Comparison of ENCODE assay signal across 17 cellular contexts in genomic region chr20:418858-419365, GRCh38. TPM values are rescaled to one million over a fixed set of nuclear protein-coding genes. Genes with fewer than 3 reads are reported as not detected.
A peak's percentile ranks its signal among the peaks of the same experiment; 100 is the strongest.
DNase-seq lines count a peak whose midpoint lies in the region; ATAC-seq, FAIRE-seq and TF ChIP-seq lines count a peak whose summit lies in the region.
"Had no signal": no experiment of that assay in that cellular context is flagged by ENCODE, and none has a peak within 500 bp of the region (broad histone marks: within the 10 kb centered on the region; RNA-seq: fewer than 3 reads in every experiment).

No MANE protein-coding gene starts in this region.

- no peaks in the 10 kb centered on the region for H3K27me3 Mint-ChIP-seq in activated naive CD4-positive, alpha-beta T cell treated with anti-CD3 and anti-CD28 coated beads, Interleukin-2, amount 50 U/mL, for 24 hours

- POLR2A ChIA-PET in HepG2 (lab: Yijun Ruan, JAX) (interaction anchor here (1.4 kb wide), 1 partner anchor 9 kb away, joined by 3 read pairs; no protein-coding TSS in a partner anchor), HEK293T (lab: Yijun Ruan, JAX) (no interaction called here)

- TF ChIP-seq EP300 in HepG2 (IDR thresholded peaks at IDR 0.05; ENCODE audit: low read depth in 2 of 2, low read length in 2 of 2) = no peak
- no peak for TF ChIP-seq EP300 in HepG2 (CRISPR knock-in tag; IDR thresholded peaks at IDR 0.05; ENCODE audit: borderline replicate concordance)

- no peaks in the 10 kb centered on the region for H3K9me3 Mint-ChIP-seq in activated naive CD4-positive, alpha-beta T cell treated with anti-CD3 and anti-CD28 coated beads, Interleukin-2, amount 50 U/mL, for 24 hours
- H3K9me3 Mint-ChIP-seq in activated naive CD4-positive, alpha-beta T cell treated with anti-CD3 and anti-CD28 coated beads, Interleukin-2, amount 50 U/mL, for 72 hours = no peaks in the 10 kb centered on the region
- H3K9me3 Mint-ChIP-seq: CD14-positive monocyte had no signal

- H3K79me2 ChIP-seq in OCI-LY3 (ENCODE audit: low read length) (peaks cover 3% of the 10 kb centered on the region; the same call in 1 of the 2 replicates), HepG2 (ENCODE audit: insufficient read depth, low read length) (peaks cover 20% of the 10 kb centered on the region)

- H3K4me1 ChIP-seq in OCI-LY3 (ENCODE audit: low read length) = peaks cover 15% of the 10 kb centered on the region
- peaks cover 18% of the 10 kb centered on the region for H3K4me1 ChIP-seq in HepG2 (ENCODE audit: insufficient read depth, low read length)
- H3K4me1 ChIP-seq: HAP-1, SJSA1 had no signal

- no peak for DNase-seq in activated naive CD4-positive, alpha-beta T cell treated with anti-CD3 and anti-CD28 coated beads, Interleukin-2, amount 50 U/mL, for 72 hours (ENCODE audit: low spot score in 2 of 2)
- DNase-seq in HepG2 (ENCODE audit: low spot score) (no peak), DMS153 (lab: John Stamatoyannopoulos, UW) (no peak), HEK293T (ENCODE audit: extremely low spot score) (no peak), amniotic stem cell (lab: John Stamatoyannopoulos, UW) (no peak)
- DNase-seq: KBM-7, NCI-H1048, NCI-H2171 treated with DMSO at 0.1 percent for 48 hours, NCI-H748 treated with DMSO at 0.1 percent for 48 hours, PC-9 had no signal

- CTCF ChIA-PET in HepG2 (lab: Yijun Ruan, JAX; ENCODE audit: low intra/inter-chr PET ratio, low total read pairs) (no interaction called here), HEK293T (lab: Yijun Ruan, JAX) (no interaction called here)

- peaks cover 29% of the 10 kb centered on the region for H3K4me1 Mint-ChIP-seq in activated naive CD4-positive, alpha-beta T cell treated with anti-CD3 and anti-CD28 coated beads, Interleukin-2, amount 50 U/mL, for 24 hours

- no peak for TF ChIP-seq RAD21 in HepG2 (CRISPR knock-in tag; IDR thresholded peaks at IDR 0.05)

- no peak for FAIRE-seq in HepG2 (lab: Jason Lieb, UNC)
- FAIRE-seq: A549 had no signal

- intact Hi-C loops in HepG2 (cut with micrococcal nuclease; ENCODE audit: unreplicated experiment) = no loop called here

- H3K4me3 ChIP-seq in OCI-LY3 (ENCODE audit: low read length) (peak overlapping the region; percentile 49), HepG2 (replicated peaks in 1 of 3; ENCODE audit: insufficient read depth in 1 of 3, low read depth in 2 of 3, low read length in 3 of 3) (no peak overlapping the region)
- H3K4me3 ChIP-seq: A549, HAP-1, PC-9, SJSA1 had no signal

- H2AFZ ChIP-seq in OCI-LY3 (ENCODE audit: low read depth, low read length) (no peak overlapping the region), HepG2 (ENCODE audit: low read length) (no peak overlapping the region)
- H2AFZ ChIP-seq: PC-9 had no signal

- no peak overlapping the region for H3K27ac ChIP-seq in OCI-LY3 (ENCODE audit: low read length)
- H3K27ac ChIP-seq in HepG2 (ENCODE audit: extremely low read length, insufficient read depth, low read length) = no peak overlapping the region
- H3K27ac ChIP-seq: PC-9, SJSA1 had no signal

- peaks cover 4% of the 10 kb centered on the region; the same call in 1 of the 2 replicates for H4K20me1 ChIP-seq in OCI-LY3 (ENCODE audit: insufficient read depth, low read length)
- H4K20me1 ChIP-seq in HepG2 (ENCODE audit: insufficient read depth, low read length) = no peaks in the 10 kb centered on the region

- 97% methylated on average over 8 of the region's 8 CpGs for WGBS in HepG2 (ENCODE audit: low lambda C conversion rate)

- H3K27me3 ChIP-seq in OCI-LY3 (ENCODE audit: low read depth, low read length) (no peaks in the 10 kb centered on the region), HepG2 (ENCODE audit: control insufficient read depth in 1 of 2, insufficient read depth in 2 of 2, low read length in 2 of 2) (no peaks in the 10 kb centered on the region)
- H3K27me3 ChIP-seq: SJSA1 had no signal

- TF ChIP-seq CTCF in OCI-LY3 (IDR thresholded peaks at IDR 0.05; ENCODE audit: low read depth, low read length) (no peak), HepG2 (CRISPR knock-in tag; IDR thresholded peaks at IDR 0.05) (no peak)

- BruUV-seq in HepG2 (replicated peaks; lab: Mats Ljungman, UMichigan) = no TSS peak

- no peak for ATAC-seq in activated naive CD4-positive, alpha-beta T cell treated with anti-CD3 and anti-CD28 coated beads, Interleukin-2, amount 50 U/mL, for 72 hours
- ATAC-seq in HepG2 (no peak), GM19023 (IDR thresholded peaks at IDR 0.05; ENCODE audit: unreplicated experiment) (no peak)

- peak overlapping the region; percentile 27; the same call in 1 of the 2 replicates for H3K9ac ChIP-seq in OCI-LY3 (ENCODE audit: low read length)
- H3K9ac ChIP-seq in HepG2 (ENCODE audit: insufficient read depth, low read depth, low read length) = no peak overlapping the region

- H3K9me3 ChIP-seq in OCI-LY3 (ENCODE audit: insufficient read depth, low read length) (no peaks in the 10 kb centered on the region), HepG2 (ENCODE audit: low read length) (no peaks in the 10 kb centered on the region)
- H3K9me3 ChIP-seq: A549, HAP-1, SJSA1 had no signal

- TF ChIP-seq POLR2A in HepG2 (IDR thresholded peaks at IDR 0.05; ENCODE audit: insufficient read depth in 1 of 2, low read depth in 2 of 2, low read length in 2 of 2) = no peak

- H3K36me3 ChIP-seq in OCI-LY3 (replicated peaks; ENCODE audit: low read depth, low read length) = peaks cover 18% of the 10 kb centered on the region
- peaks cover 51 to 80% of the 10 kb centered on the region in 2 experiments for H3K36me3 ChIP-seq in HepG2 (replicated peaks in 1 of 2; ENCODE audit: control insufficient read depth in 1 of 2, insufficient read depth in 2 of 2, low read length in 2 of 2)

- H3K36me3 Mint-ChIP-seq in activated naive CD4-positive, alpha-beta T cell treated with anti-CD3 and anti-CD28 coated beads, Interleukin-2, amount 50 U/mL, for 24 hours = peaks cover 18% of the 10 kb centered on the region
- peaks cover 0 to 45% of the 10 kb centered on the region in 2 donors for H3K36me3 Mint-ChIP-seq in activated naive CD4-positive, alpha-beta T cell treated with anti-CD3 and anti-CD28 coated beads, Interleukin-2, amount 50 U/mL, for 72 hours

- peak overlapping the region; percentile 65 for H3K27ac Mint-ChIP-seq in activated naive CD4-positive, alpha-beta T cell treated with anti-CD3 and anti-CD28 coated beads, Interleukin-2, amount 50 U/mL, for 24 hours
- H3K27ac Mint-ChIP-seq in activated naive CD4-positive, alpha-beta T cell treated with anti-CD3 and anti-CD28 coated beads, Interleukin-2, amount 50 U/mL, for 72 hours = no peak overlapping the region

- no peak overlapping the region for H3K4me3 Mint-ChIP-seq in activated naive CD4-positive, alpha-beta T cell treated with anti-CD3 and anti-CD28 coated beads, Interleukin-2, amount 50 U/mL, for 24 hours
- H3K4me3 Mint-ChIP-seq: CD14-positive monocyte had no signal

- H3K4me2 ChIP-seq in OCI-LY3 (ENCODE audit: low read length) (peak overlapping the region; percentile 61), HepG2 (ENCODE audit: low read depth, low read length) (no peak overlapping the region)
- H3K4me2 ChIP-seq: A549, PC-9 had no signal

- in situ Hi-C loops in HepG2 (cut with HindIII; ENCODE audit: extremely low pct_ligation_motif_present, low pct_unique_long_range_greater_than_20kb) = no loop called here

RNA-seq across cellular contexts. Expression of gene RBCK1, which starts 10.8 kb away (rescaled TPM):
- 100 to 1,000 TPM; 113 to 150 TPM for total RNA-seq in activated naive CD4-positive, alpha-beta T cell treated with anti-CD3 and anti-CD28 coated beads, Interleukin-2, amount 50 U/mL, for 72 hours
- total RNA-seq in HepG2 (2016; rRNA removed; fragmentation: Illumina TruSeq; extraction: Trizol) = 121 and 149 TPM in 2 replicates
- total RNA-seq in HepG2 (2016; cell fraction: cytosol; rRNA removed; fragmentation: Illumina TruSeq; extraction: Trizol; ENCODE audit: low read depth) = 176 and 212 TPM in 2 replicates
- 110 and 147 TPM in 2 replicates for total RNA-seq in HepG2 (2016; cell fraction: insoluble cytoplasmic fraction; rRNA removed; fragmentation: Illumina TruSeq; extraction: Trizol)
- total RNA-seq in HepG2 (2016; cell fraction: membrane; rRNA removed; fragmentation: Illumina TruSeq; extraction: Trizol) = 217 and 241 TPM in 2 replicates
- total RNA-seq in HepG2 (2016; cell fraction: nucleus; rRNA removed; fragmentation: Illumina TruSeq; extraction: Trizol) = 83.9 and 95.5 TPM in 2 replicates
- polyA plus RNA-seq in HepG2 (2011; rRNA removed) = 215 and 270 TPM in 2 replicates
- polyA plus RNA-seq in HepG2 (2011; cell fraction: cytosol; rRNA removed) = 171 and 196 TPM in 2 replicates
- 558 and 618 TPM in 2 replicates for polyA plus RNA-seq in HepG2 (2011; cell fraction: nucleus; rRNA removed)
- polyA plus RNA-seq in HepG2 (2012) = 207 and 311 TPM in 2 replicates
- polyA plus RNA-seq in HepG2 (2016; cell fraction: cytosol; fragmentation: Illumina TruSeq; extraction: Trizol; ENCODE audit: low read depth) = 291 and 331 TPM in 2 replicates
- 144 and 159 TPM in 2 replicates for polyA plus RNA-seq in HepG2 (2016; cell fraction: insoluble cytoplasmic fraction; fragmentation: Illumina TruSeq; extraction: Trizol; ENCODE audit: low read depth)
- 277 and 299 TPM in 2 replicates for polyA plus RNA-seq in HepG2 (2016; cell fraction: membrane; fragmentation: Illumina TruSeq; extraction: Trizol; ENCODE audit: low read depth)
- polyA plus RNA-seq in HepG2 (2016; cell fraction: nucleus; fragmentation: Illumina TruSeq; extraction: Trizol; ENCODE audit: insufficient read depth, low read depth) = 357 and 365 TPM in 2 replicates
- 36.5 and 119 TPM in 2 replicates for polyA minus RNA-seq in HepG2 (2011; rRNA and poly(A)+ RNA removed; ENCODE audit: low replicate concordance)
- 65.9 and 88.8 TPM in 2 replicates for polyA minus RNA-seq in HepG2 (2011; cell fraction: cytosol; rRNA and poly(A)+ RNA removed)
- polyA minus RNA-seq in HepG2 (2011; cell fraction: nucleus; rRNA and poly(A)+ RNA removed) = 102 and 144 TPM in 2 replicates

RNA-seq across cellular contexts. Expression of gene TRIB3, which starts 38.4 kb away (rescaled TPM):
- total RNA-seq in activated naive CD4-positive, alpha-beta T cell treated with anti-CD3 and anti-CD28 coated beads, Interleukin-2, amount 50 U/mL, for 72 hours = 10 to 100 TPM; 31.3 to 39.4 TPM
- 106 and 115 TPM in 2 replicates for total RNA-seq in HepG2 (2016; rRNA removed; fragmentation: Illumina TruSeq; extraction: Trizol)
- total RNA-seq in HepG2 (2016; cell fraction: cytosol; rRNA removed; fragmentation: Illumina TruSeq; extraction: Trizol; ENCODE audit: low read depth) = 40.1 and 45.0 TPM in 2 replicates
- total RNA-seq in HepG2 (2016; cell fraction: insoluble cytoplasmic fraction; rRNA removed; fragmentation: Illumina TruSeq; extraction: Trizol) = 106 and 115 TPM in 2 replicates
- total RNA-seq in HepG2 (2016; cell fraction: membrane; rRNA removed; fragmentation: Illumina TruSeq; extraction: Trizol) = 107 and 130 TPM in 2 replicates
- total RNA-seq in HepG2 (2016; cell fraction: nucleus; rRNA removed; fragmentation: Illumina TruSeq; extraction: Trizol) = 47.6 and 54.9 TPM in 2 replicates
- 150 and 241 TPM in 2 replicates for polyA plus RNA-seq in HepG2 (2011; rRNA removed)
- 165 and 177 TPM in 2 replicates for polyA plus RNA-seq in HepG2 (2011; cell fraction: cytosol; rRNA removed)
- polyA plus RNA-seq in HepG2 (2011; cell fraction: nucleus; rRNA removed) = 122 and 148 TPM in 2 replicates
- 78.0 and 193 TPM in 2 replicates for polyA plus RNA-seq in HepG2 (2012)
- 33.6 and 42.0 TPM in 2 replicates for polyA plus RNA-seq in HepG2 (2016; cell fraction: cytosol; fragmentation: Illumina TruSeq; extraction: Trizol; ENCODE audit: low read depth)
- 99.1 and 105 TPM in 2 replicates for polyA plus RNA-seq in HepG2 (2016; cell fraction: insoluble cytoplasmic fraction; fragmentation: Illumina TruSeq; extraction: Trizol; ENCODE audit: low read depth)
- polyA plus RNA-seq in HepG2 (2016; cell fraction: membrane; fragmentation: Illumina TruSeq; extraction: Trizol; ENCODE audit: low read depth) = 76.6 and 88.5 TPM in 2 replicates
- 77.9 and 79.0 TPM in 2 replicates for polyA plus RNA-seq in HepG2 (2016; cell fraction: nucleus; fragmentation: Illumina TruSeq; extraction: Trizol; ENCODE audit: insufficient read depth, low read depth)
- polyA minus RNA-seq in HepG2 (2011; rRNA and poly(A)+ RNA removed; ENCODE audit: low replicate concordance) = 66.9 and 301 TPM in 2 replicates
- polyA minus RNA-seq in HepG2 (2011; cell fraction: cytosol; rRNA and poly(A)+ RNA removed) = 115 and 151 TPM in 2 replicates
- 35.9 and 65.3 TPM in 2 replicates for polyA minus RNA-seq in HepG2 (2011; cell fraction: nucleus; rRNA and poly(A)+ RNA removed)

RNA-seq across cellular contexts. Expression of gene TBC1D20, which starts 43.4 kb away (rescaled TPM):
- total RNA-seq in activated naive CD4-positive, alpha-beta T cell treated with anti-CD3 and anti-CD28 coated beads, Interleukin-2, amount 50 U/mL, for 72 hours = 10 to 100 TPM; 20.2 to 23.9 TPM
- total RNA-seq in HepG2 (2016; rRNA removed; fragmentation: Illumina TruSeq; extraction: Trizol) = 36.6 and 45.9 TPM in 2 replicates
- total RNA-seq in HepG2 (2016; cell fraction: cytosol; rRNA removed; fragmentation: Illumina TruSeq; extraction: Trizol; ENCODE audit: low read depth) = 24.9 and 29.1 TPM in 2 replicates
- total RNA-seq in HepG2 (2016; cell fraction: insoluble cytoplasmic fraction; rRNA removed; fragmentation: Illumina TruSeq; extraction: Trizol) = 36.8 and 43.1 TPM in 2 replicates
- total RNA-seq in HepG2 (2016; cell fraction: membrane; rRNA removed; fragmentation: Illumina TruSeq; extraction: Trizol) = 49.8 and 56.6 TPM in 2 replicates
- 26.9 and 31.0 TPM in 2 replicates for total RNA-seq in HepG2 (2016; cell fraction: nucleus; rRNA removed; fragmentation: Illumina TruSeq; extraction: Trizol)
- polyA plus RNA-seq in HepG2 (2011; rRNA removed) = 47.1 and 55.2 TPM in 2 replicates
- polyA plus RNA-seq in HepG2 (2011; cell fraction: cytosol; rRNA removed) = 46.2 and 50.9 TPM in 2 replicates
- 67.6 and 73.0 TPM in 2 replicates for polyA plus RNA-seq in HepG2 (2011; cell fraction: nucleus; rRNA removed)
- 26.7 and 33.9 TPM in 2 replicates for polyA plus RNA-seq in HepG2 (2012)
- 27.0 and 32.1 TPM in 2 replicates for polyA plus RNA-seq in HepG2 (2016; cell fraction: cytosol; fragmentation: Illumina TruSeq; extraction: Trizol; ENCODE audit: low read depth)
- 46.6 and 47.0 TPM in 2 replicates for polyA plus RNA-seq in HepG2 (2016; cell fraction: insoluble cytoplasmic fraction; fragmentation: Illumina TruSeq; extraction: Trizol; ENCODE audit: low read depth)
- polyA plus RNA-seq in HepG2 (2016; cell fraction: membrane; fragmentation: Illumina TruSeq; extraction: Trizol; ENCODE audit: low read depth) = 37.5 and 43.9 TPM in 2 replicates
- polyA plus RNA-seq in HepG2 (2016; cell fraction: nucleus; fragmentation: Illumina TruSeq; extraction: Trizol; ENCODE audit: insufficient read depth, low read depth) = 57.7 and 59.0 TPM in 2 replicates
- polyA minus RNA-seq in HepG2 (2011; rRNA and poly(A)+ RNA removed; ENCODE audit: low replicate concordance) = 35.8 and 117 TPM in 2 replicates
- 21.9 and 28.9 TPM in 2 replicates for polyA minus RNA-seq in HepG2 (2011; cell fraction: cytosol; rRNA and poly(A)+ RNA removed)
- 37.1 and 38.0 TPM in 2 replicates for polyA minus RNA-seq in HepG2 (2011; cell fraction: nucleus; rRNA and poly(A)+ RNA removed)
